29 cellular contexts compared by ENCODE assay signal in genomic region chr11:78376858-78377257, GRCh38.
"Had no signal": no experiment of that assay in that cellular context is flagged by ENCODE, and none has a peak within 500 bp of the region (broad histone marks: within the 10 kb centered on the region; RNA-seq: fewer than 3 reads in every experiment).

No MANE protein-coding gene starts in this region.

- H3K9me3 Mint-ChIP-seq: activated T-cell treated with anti-CD3 and anti-CD28 coated beads, Interleukin-2, amount 50 U/mL, for 24 hours had no signal

- H3K27me3 ChIP-seq: ascending aorta, breast epithelium, cardiac muscle cell had no signal

- H3K4me3 ChIP-seq: ascending aorta, breast epithelium, cardiac muscle cell, coronary artery had no signal

- H3K27me3 Mint-ChIP-seq: activated CD4-positive, alpha-beta memory T cell treated with anti-CD3 and anti-CD28 coated beads, Interleukin-2, amount 10 ng/mL, durations not matched to agents 7 days and 5 days; activated CD4-positive, alpha-beta T cell treated with anti-CD3 and anti-CD28 coated beads, Interleukin-2, amount 10 ng/mL, durations not matched to agents 7 days and 5 days; activated T-cell treated with anti-CD3 and anti-CD28 coated beads, Interleukin-2, amount 50 U/mL, for 24 hours; brain had no signal

- H3K9me3 ChIP-seq: ascending aorta, breast epithelium had no signal

- H3K27ac ChIP-seq: ascending aorta, breast epithelium, cardiac muscle cell, coronary artery, VCaP had no signal

- H3K36me3 ChIP-seq: ascending aorta, breast epithelium, cardiac muscle cell had no signal

- H3K27ac Mint-ChIP-seq: activated CD4-positive, alpha-beta memory T cell treated with anti-CD3 and anti-CD28 coated beads, Interleukin-2, amount 10 ng/mL, durations not matched to agents 7 days and 5 days; activated CD4-positive, alpha-beta T cell treated with anti-CD3 and anti-CD28 coated beads, Interleukin-2, amount 10 ng/mL, durations not matched to agents 7 days and 5 days; activated naive CD4-positive, alpha-beta T cell treated with anti-CD3 and anti-CD28 coated beads, Interleukin-2, amount 10 ng/mL, durations not matched to agents 7 days and 5 days; activated naive CD4-positive, alpha-beta T cell treated with anti-CD3 and anti-CD28 coated beads, Interleukin-2, amount 50 U/mL, for 72 hours; activated naive CD8-positive, alpha-beta T cell treated with anti-CD3 and anti-CD28 coated beads, Interleukin-2, amount 10 ng/mL, durations not matched to agents 7 days and 5 days; activated T-cell treated with anti-CD3 and anti-CD28 coated beads, Interleukin-2, amount 50 U/mL, for 24 hours; activated T-cell treated with anti-CD3 and anti-CD28 coated beads, Interleukin-2, amount 50 U/mL, for 72 hours; brain; WTC11 had no signal

- H3K4me3 Mint-ChIP-seq: activated CD4-positive, alpha-beta memory T cell treated with anti-CD3 and anti-CD28 coated beads, Interleukin-2, amount 10 ng/mL, durations not matched to agents 7 days and 5 days; activated CD4-positive, alpha-beta T cell treated with anti-CD3 and anti-CD28 coated beads, Interleukin-2, amount 10 ng/mL, durations not matched to agents 7 days and 5 days; activated naive CD4-positive, alpha-beta T cell treated with anti-CD3 and anti-CD28 coated beads, Interleukin-2, amount 10 ng/mL, durations not matched to agents 7 days and 5 days; activated naive CD8-positive, alpha-beta T cell treated with anti-CD3 and anti-CD28 coated beads, Interleukin-2, amount 10 ng/mL, durations not matched to agents 7 days and 5 days; activated T-cell treated with anti-CD3 and anti-CD28 coated beads, Interleukin-2, amount 50 U/mL, for 24 hours; activated T-cell treated with anti-CD3 and anti-CD28 coated beads, Interleukin-2, amount 50 U/mL, for 72 hours; brain; WTC11 had no signal

- H3K4me1 ChIP-seq: breast epithelium had no signal

- DNase-seq: activated CD4-positive, alpha-beta memory T cell treated with anti-CD3 and anti-CD28 coated beads, Interleukin-2, amount 10 ng/mL, durations not matched to agents 7 days and 5 days; activated CD4-positive, alpha-beta T cell treated with anti-CD3 and anti-CD28 coated beads for 1 hour; activated CD4-positive, alpha-beta T cell treated with anti-CD3 and anti-CD28 coated beads for 4 hours; activated CD4-positive, alpha-beta T cell treated with anti-CD3 and anti-CD28 coated beads, Interleukin-2, amount 10 ng/mL, durations not matched to agents 7 days and 5 days; activated CD4-positive, alpha-beta T cell treated with anti-CD3 and anti-CD28 coated beads, Interleukin-2, amount 50 U/mL, for 4 hours; activated CD8-positive, alpha-beta memory T cell treated with anti-CD3 and anti-CD28 coated beads, Interleukin-2, amount 50 U/mL, for 48 hours; activated gamma-delta T cell; activated naive CD4-positive, alpha-beta T cell; activated naive CD4-positive, alpha-beta T cell treated with anti-CD3 and anti-CD28 coated beads, Interleukin-2, amount 10 ng/mL, durations not matched to agents 7 days and 5 days; activated naive CD8-positive, alpha-beta T cell treated with anti-CD3 and anti-CD28 coated beads, Interleukin-2, amount 10 ng/mL, durations not matched to agents 7 days and 5 days; activated T-cell treated with anti-CD3 and anti-CD28 coated beads for 4 hours; activated T-cell treated with anti-CD3 and anti-CD28 coated beads, Interleukin-2, amount 50 U/mL, for 24 hours; activated T-cell treated with anti-CD3 and anti-CD28 coated beads, Interleukin-2, amount 50 U/mL, for 72 hours; central memory CD4-positive, alpha-beta T cell; cerebellar nuclear complex; dermis blood vessel endothelial cell; effector CD8-positive, alpha-beta T cell; foreskin fibroblast; head of caudate nucleus; T-helper 2 cell had no signal

- ATAC-seq: activated naive CD4-positive, alpha-beta T cell treated with anti-CD3 and anti-CD28 coated beads, Interleukin-2, amount 50 U/mL, for 72 hours; activated T-cell treated with anti-CD3 and anti-CD28 coated beads, Interleukin-2, amount 50 U/mL, for 72 hours; esophagus mucosa; WTC11 had no signal
